Comparison of ENCODE assay signal across 1 cellular context in the genomic region with DNA sequence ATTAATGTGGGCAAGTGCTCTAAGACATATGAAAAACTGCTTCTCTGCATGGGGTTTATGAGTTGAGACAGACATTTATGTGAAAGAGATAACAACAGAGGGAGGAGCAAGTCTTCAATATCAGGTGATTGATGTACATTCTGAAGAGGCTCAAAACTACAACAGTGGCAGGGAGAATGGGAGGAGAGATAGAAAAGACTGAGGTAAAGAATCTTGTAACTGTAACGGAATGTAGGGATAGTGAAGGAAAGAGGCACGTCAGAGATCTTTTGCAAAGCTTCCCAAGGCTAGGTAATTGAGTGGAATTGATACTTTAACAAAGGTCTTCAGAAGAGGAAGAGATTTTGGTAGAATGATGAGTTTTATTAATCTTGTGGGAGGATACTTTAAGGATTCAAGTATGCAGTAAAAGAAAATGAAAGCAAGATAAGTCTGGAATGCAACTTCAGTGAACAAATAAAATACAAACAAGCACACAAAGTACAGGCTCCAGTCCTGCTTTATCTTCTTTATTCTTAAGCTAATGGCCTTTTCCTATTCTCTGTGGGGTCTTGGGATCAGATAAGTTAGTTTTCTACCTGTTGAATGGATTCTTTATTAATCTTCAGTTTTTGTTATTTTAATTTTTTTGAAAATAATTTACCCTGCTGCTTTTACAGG.
TF ChIP-seq lines count a peak whose summit lies in the region.

No MANE protein-coding gene starts in this region.

TF ChIP-seq in HEK293, 187 proteins besides CTCF, POLR2A, EP300 and RAD21 (continued from another document):
- TF ChIP-seq ZSCAN16 (tag by site-specific recombination; IDR thresholded peaks at IDR 0.05) (no peak), ZNF433 (tag by site-specific recombination; IDR thresholded peaks at IDR 0.05; ENCODE audit: low read depth) (no peak), ZNF664 (tag by site-specific recombination; IDR thresholded peaks at IDR 0.05) (no peak), ZNF223 (tag by site-specific recombination; IDR thresholded peaks at IDR 0.05) (no peak), ZNF354C (tag by site-specific recombination; IDR thresholded peaks at IDR 0.05; ENCODE audit: borderline replicate concordance, low read depth) (no peak), TCF7L2 (IDR thresholded peaks at IDR 0.05; ENCODE audit: borderline replicate concordance, low read depth, low read length) (no peak), ZNF747 (tag by site-specific recombination; IDR thresholded peaks at IDR 0.05) (no peak), ZNF19 (tag by site-specific recombination; IDR thresholded peaks at IDR 0.05; ENCODE audit: low read depth) (no peak), ZNF350 (tag by site-specific recombination; IDR thresholded peaks at IDR 0.05) (no peak), ZNF112 (tag by site-specific recombination; IDR thresholded peaks at IDR 0.05) (no peak), FEZF1 (tag by site-specific recombination; IDR thresholded peaks at IDR 0.05) (peak; percentile 69), MYNN (tag by site-specific recombination; IDR thresholded peaks at IDR 0.05; ENCODE audit: borderline replicate concordance) (no peak), ZNF585B (tag by site-specific recombination; IDR thresholded peaks at IDR 0.05) (no peak), HOXA7 (CRISPR knock-in tag; IDR thresholded peaks at IDR 0.05; ENCODE audit: borderline replicate concordance) (no peak), ZIC2 (tag by site-specific recombination; IDR thresholded peaks at IDR 0.05) (0 out of 2 replicates have a peak, but pooled peaks have one; percentile 8), ZNF610 (tag by site-specific recombination; IDR thresholded peaks at IDR 0.05; ENCODE audit: borderline replicate concordance) (no peak), ZNF146 (tag by site-specific recombination; IDR thresholded peaks at IDR 0.05) (no peak), ZNF529 (tag by site-specific recombination; IDR thresholded peaks at IDR 0.05; ENCODE audit: insufficient replicate concordance) (no peak), ZNF394 (tag by site-specific recombination; IDR thresholded peaks at IDR 0.05; ENCODE audit: borderline replicate concordance) (no peak), OVOL3 (tag by site-specific recombination; IDR thresholded peaks at IDR 0.05) (no peak; the same call in 1 of the 2 replicates), ZFP3 (tag by site-specific recombination; IDR thresholded peaks at IDR 0.05; ENCODE audit: low read depth) (no peak), ZNF391 (tag by site-specific recombination; IDR thresholded peaks at IDR 0.05; ENCODE audit: borderline replicate concordance, low read depth) (no peak), ZNF560 (tag by site-specific recombination; IDR thresholded peaks at IDR 0.05; ENCODE audit: borderline replicate concordance) (no peak), ZXDB (tag by site-specific recombination; IDR thresholded peaks at IDR 0.05) (peak; percentile 69; the same call in 1 of the 2 replicates), GLIS2 (tag by site-specific recombination; IDR thresholded peaks at IDR 0.05) (no peak), ZNF324 (tag by site-specific recombination; IDR thresholded peaks at IDR 0.05) (no peak), KLF16 (tag by site-specific recombination; IDR thresholded peaks at IDR 0.05) (no peak)
- TF ChIP-seq, protein P1, sequence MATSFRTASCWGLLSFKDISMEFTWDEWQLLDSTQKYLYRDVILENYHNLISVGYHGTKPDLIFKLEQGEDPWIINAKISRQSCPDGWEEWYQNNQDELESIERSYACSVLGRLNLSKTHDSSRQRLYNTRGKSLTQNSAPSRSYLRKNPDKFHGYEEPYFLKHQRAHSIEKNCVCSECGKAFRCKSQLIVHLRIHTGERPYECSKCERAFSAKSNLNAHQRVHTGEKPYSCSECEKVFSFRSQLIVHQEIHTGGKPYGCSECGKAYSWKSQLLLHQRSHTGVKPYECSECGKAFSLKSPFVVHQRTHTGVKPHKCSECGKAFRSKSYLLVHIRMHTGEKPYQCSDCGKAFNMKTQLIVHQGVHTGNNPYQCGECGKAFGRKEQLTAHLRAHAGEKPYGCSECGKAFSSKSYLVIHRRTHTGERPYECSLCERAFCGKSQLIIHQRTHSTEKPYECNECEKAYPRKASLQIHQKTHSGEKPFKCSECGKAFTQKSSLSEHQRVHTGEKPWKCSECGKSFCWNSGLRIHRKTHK (tag by site-specific recombination; IDR thresholded peaks at IDR 0.05): no peak
- TF ChIP-seq, protein P2, sequence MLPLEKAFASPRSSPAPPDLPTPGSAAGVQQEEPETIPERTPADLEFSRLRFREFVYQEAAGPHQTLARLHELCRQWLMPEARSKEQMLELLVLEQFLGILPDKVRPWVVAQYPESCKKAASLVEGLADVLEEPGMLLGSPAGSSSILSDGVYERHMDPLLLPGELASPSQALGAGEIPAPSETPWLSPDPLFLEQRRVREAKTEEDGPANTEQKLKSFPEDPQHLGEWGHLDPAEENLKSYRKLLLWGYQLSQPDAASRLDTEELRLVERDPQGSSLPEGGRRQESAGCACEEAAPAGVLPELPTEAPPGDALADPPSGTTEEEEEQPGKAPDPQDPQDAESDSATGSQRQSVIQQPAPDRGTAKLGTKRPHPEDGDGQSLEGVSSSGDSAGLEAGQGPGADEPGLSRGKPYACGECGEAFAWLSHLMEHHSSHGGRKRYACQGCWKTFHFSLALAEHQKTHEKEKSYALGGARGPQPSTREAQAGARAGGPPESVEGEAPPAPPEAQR (tag by site-specific recombination; IDR thresholded peaks at IDR 0.05): no peak
- TF ChIP-seq, protein P3, sequence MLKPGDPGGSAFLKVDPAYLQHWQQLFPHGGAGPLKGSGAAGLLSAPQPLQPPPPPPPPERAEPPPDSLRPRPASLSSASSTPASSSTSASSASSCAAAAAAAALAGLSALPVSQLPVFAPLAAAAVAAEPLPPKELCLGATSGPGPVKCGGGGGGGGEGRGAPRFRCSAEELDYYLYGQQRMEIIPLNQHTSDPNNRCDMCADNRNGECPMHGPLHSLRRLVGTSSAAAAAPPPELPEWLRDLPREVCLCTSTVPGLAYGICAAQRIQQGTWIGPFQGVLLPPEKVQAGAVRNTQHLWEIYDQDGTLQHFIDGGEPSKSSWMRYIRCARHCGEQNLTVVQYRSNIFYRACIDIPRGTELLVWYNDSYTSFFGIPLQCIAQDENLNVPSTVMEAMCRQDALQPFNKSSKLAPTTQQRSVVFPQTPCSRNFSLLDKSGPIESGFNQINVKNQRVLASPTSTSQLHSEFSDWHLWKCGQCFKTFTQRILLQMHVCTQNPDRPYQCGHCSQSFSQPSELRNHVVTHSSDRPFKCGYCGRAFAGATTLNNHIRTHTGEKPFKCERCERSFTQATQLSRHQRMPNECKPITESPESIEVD (tag by site-specific recombination; IDR thresholded peaks at IDR 0.05): peak; percentile 91
- TF ChIP-seq, protein P4, sequence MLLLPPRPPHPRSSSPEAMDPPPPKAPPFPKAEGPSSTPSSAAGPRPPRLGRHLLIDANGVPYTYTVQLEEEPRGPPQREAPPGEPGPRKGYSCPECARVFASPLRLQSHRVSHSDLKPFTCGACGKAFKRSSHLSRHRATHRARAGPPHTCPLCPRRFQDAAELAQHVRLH (tag by site-specific recombination; IDR thresholded peaks at IDR 0.05): 0 out of 2 replicates have a peak, but pooled peaks have one; percentile 41
- TF ChIP-seq, protein P5, sequence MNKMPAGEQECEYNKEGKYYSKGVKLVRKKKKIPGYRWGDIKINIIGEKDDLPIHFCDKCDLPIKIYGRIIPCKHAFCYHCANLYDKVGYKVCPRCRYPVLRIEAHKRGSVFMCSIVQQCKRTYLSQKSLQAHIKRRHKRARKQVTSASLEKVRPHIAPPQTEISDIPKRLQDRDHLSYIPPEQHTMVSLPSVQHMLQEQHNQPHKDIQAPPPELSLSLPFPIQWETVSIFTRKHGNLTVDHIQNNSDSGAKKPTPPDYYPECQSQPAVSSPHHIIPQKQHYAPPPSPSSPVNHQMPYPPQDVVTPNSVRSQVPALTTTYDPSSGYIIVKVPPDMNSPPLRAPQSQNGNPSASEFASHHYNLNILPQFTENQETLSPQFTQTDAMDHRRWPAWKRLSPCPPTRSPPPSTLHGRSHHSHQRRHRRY (tag by site-specific recombination; IDR thresholded peaks at IDR 0.05): no peak
- TF ChIP-seq, protein P6, sequence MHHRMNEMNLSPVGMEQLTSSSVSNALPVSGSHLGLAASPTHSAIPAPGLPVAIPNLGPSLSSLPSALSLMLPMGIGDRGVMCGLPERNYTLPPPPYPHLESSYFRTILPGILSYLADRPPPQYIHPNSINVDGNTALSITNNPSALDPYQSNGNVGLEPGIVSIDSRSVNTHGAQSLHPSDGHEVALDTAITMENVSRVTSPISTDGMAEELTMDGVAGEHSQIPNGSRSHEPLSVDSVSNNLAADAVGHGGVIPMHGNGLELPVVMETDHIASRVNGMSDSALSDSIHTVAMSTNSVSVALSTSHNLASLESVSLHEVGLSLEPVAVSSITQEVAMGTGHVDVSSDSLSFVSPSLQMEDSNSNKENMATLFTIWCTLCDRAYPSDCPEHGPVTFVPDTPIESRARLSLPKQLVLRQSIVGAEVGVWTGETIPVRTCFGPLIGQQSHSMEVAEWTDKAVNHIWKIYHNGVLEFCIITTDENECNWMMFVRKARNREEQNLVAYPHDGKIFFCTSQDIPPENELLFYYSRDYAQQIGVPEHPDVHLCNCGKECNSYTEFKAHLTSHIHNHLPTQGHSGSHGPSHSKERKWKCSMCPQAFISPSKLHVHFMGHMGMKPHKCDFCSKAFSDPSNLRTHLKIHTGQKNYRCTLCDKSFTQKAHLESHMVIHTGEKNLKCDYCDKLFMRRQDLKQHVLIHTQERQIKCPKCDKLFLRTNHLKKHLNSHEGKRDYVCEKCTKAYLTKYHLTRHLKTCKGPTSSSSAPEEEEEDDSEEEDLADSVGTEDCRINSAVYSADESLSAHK (tag by site-specific recombination; IDR thresholded peaks at IDR 0.05): peak; percentile 69
- TF ChIP-seq, protein P7, sequence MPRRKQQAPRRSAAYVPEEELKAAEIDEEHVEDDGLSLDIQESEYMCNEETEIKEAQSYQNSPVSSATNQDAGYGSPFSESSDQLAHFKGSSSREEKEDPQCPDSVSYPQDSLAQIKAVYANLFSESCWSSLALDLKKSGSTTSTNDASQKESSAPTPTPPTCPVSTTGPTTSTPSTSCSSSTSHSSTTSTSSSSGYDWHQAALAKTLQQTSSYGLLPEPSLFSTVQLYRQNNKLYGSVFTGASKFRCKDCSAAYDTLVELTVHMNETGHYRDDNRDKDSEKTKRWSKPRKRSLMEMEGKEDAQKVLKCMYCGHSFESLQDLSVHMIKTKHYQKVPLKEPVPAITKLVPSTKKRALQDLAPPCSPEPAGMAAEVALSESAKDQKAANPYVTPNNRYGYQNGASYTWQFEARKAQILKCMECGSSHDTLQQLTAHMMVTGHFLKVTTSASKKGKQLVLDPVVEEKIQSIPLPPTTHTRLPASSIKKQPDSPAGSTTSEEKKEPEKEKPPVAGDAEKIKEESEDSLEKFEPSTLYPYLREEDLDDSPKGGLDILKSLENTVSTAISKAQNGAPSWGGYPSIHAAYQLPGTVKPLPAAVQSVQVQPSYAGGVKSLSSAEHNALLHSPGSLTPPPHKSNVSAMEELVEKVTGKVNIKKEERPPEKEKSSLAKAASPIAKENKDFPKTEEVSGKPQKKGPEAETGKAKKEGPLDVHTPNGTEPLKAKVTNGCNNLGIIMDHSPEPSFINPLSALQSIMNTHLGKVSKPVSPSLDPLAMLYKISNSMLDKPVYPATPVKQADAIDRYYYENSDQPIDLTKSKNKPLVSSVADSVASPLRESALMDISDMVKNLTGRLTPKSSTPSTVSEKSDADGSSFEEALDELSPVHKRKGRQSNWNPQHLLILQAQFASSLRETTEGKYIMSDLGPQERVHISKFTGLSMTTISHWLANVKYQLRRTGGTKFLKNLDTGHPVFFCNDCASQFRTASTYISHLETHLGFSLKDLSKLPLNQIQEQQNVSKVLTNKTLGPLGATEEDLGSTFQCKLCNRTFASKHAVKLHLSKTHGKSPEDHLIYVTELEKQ (tag by site-specific recombination; IDR thresholded peaks at IDR 0.05; ENCODE audit: borderline replicate concordance): no peak
- TF ChIP-seq, protein P8, sequence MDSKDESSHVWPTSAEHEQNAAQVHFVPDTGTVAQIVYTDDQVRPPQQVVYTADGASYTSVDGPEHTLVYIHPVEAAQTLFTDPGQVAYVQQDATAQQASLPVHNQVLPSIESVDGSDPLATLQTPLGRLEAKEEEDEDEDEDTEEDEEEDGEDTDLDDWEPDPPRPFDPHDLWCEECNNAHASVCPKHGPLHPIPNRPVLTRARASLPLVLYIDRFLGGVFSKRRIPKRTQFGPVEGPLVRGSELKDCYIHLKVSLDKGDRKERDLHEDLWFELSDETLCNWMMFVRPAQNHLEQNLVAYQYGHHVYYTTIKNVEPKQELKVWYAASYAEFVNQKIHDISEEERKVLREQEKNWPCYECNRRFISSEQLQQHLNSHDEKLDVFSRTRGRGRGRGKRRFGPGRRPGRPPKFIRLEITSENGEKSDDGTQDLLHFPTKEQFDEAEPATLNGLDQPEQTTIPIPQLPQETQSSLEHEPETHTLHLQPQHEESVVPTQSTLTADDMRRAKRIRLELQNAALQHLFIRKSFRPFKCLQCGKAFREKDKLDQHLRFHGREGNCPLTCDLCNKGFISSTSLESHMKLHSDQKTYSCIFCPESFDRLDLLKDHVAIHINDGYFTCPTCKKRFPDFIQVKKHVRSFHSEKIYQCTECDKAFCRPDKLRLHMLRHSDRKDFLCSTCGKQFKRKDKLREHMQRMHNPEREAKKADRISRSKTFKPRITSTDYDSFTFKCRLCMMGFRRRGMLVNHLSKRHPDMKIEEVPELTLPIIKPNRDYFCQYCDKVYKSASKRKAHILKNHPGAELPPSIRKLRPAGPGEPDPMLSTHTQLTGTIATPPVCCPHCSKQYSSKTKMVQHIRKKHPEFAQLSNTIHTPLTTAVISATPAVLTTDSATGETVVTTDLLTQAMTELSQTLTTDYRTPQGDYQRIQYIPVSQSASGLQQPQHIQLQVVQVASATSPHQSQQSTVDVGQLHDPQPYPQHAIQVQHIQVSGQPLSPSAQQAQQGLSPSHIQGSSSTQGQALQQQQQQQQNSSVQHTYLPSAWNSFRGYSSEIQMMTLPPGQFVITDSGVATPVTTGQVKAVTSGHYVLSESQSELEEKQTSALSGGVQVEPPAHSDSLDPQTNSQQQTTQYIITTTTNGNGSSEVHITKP (tag by site-specific recombination; IDR thresholded peaks at IDR 0.05): no peak
- TF ChIP-seq, protein P9, sequence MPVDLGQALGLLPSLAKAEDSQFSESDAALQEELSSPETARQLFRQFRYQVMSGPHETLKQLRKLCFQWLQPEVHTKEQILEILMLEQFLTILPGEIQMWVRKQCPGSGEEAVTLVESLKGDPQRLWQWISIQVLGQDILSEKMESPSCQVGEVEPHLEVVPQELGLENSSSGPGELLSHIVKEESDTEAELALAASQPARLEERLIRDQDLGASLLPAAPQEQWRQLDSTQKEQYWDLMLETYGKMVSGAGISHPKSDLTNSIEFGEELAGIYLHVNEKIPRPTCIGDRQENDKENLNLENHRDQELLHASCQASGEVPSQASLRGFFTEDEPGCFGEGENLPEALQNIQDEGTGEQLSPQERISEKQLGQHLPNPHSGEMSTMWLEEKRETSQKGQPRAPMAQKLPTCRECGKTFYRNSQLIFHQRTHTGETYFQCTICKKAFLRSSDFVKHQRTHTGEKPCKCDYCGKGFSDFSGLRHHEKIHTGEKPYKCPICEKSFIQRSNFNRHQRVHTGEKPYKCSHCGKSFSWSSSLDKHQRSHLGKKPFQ (tag by site-specific recombination; IDR thresholded peaks at IDR 0.05): no peak
